In the genomic region with DNA sequence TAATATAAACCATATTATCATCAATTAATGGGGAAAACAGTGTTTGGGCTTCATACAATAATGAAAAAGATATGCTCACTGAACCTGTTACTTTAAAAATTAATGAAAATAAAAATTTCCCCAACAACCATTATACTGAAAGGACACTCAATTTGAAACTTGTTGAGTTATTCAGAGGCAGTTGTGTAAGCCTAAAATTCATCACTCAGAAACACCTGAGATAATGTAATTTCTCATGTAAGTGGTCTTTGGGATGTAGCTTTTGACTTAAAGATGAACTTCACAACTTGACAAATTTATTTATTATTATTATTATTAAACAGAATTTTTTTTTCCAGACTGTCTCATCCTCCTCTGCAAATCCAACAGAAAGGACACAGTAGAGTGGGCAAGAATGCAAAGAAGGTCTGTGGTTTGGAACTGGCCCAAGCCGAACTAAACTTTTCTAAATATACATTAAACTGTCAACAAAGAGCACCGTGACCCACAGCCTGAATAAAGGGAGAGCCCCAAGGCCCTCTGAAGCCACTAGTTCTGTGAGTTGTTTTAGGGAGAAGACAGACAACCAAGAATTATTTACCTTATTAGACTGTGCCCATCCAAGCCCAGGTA, we compare ENCODE assay signal across 10 cellular contexts. TPM values are rescaled to one million over a fixed set of nuclear protein-coding genes. Genes with fewer than 3 reads are reported as not detected.
DNase-seq lines count a peak whose midpoint lies in the region; ATAC-seq, FAIRE-seq and TF ChIP-seq lines count a peak whose summit lies in the region.
"Had no signal": no experiment of that assay in that cellular context is flagged by ENCODE, and none has a peak within 500 bp of the region (broad histone marks: within the 10 kb centered on the region; RNA-seq: fewer than 3 reads in every experiment).

No MANE protein-coding gene starts in this region.

- no peak overlapping the region for H3K4me3 ChIP-seq in OCI-LY7 (ENCODE audit: low read depth, low read length, poor library complexity, severe bottlenecking)
- H3K4me3 ChIP-seq: thoracic aorta had no signal

- TF ChIP-seq CTCF in GM13976 (IDR thresholded peaks at IDR 0.05; ENCODE audit: borderline replicate concordance, control extremely low read depth, extremely low read depth, insufficient read depth, missing control alignments): no peak
- TF ChIP-seq CTCF in GM20000 (IDR thresholded peaks at IDR 0.05; ENCODE audit: extremely low read depth, missing control alignments): no peak
- no peak for TF ChIP-seq CTCF in OCI-LY7 (conservative IDR thresholded peaks at IDR 0.05; ENCODE audit: low read length)

- H3K4me2 ChIP-seq in OCI-LY7 (ENCODE audit: low read length): no peak overlapping the region

- DNase-seq in GM13976 (ENCODE audit: low spot score) (peak; percentile 37), GM20000 (ENCODE audit: low spot score) (peak; percentile 44), RCC 7860 (ENCODE audit: low spot score) (peak; percentile 7), NCI-H1417 treated with DMSO at 0.1 percent for 48 hours (lab: John Stamatoyannopoulos, UW) (no peak), OCI-LY7 (ENCODE audit: low spot score) (no peak), GM03348 (ENCODE audit: low spot score) (no peak), NCI-H345 (lab: John Stamatoyannopoulos, UW) (no peak)
- DNase-seq: naive thymus-derived CD8-positive, alpha-beta T cell had no signal

- in situ Hi-C loops in GM13976 (cut with MboI; ENCODE audit: low sequenced_read_pairs, unreplicated experiment): no loop called here

- intact Hi-C loops in OCI-LY7 (cut with micrococcal nuclease; ENCODE audit: unreplicated experiment): no loop called here

- peak; percentile 86 for ATAC-seq in HG03039 (IDR thresholded peaks at IDR 0.05; ENCODE audit: unreplicated experiment)
- ATAC-seq: naive thymus-derived CD8-positive, alpha-beta T cell had no signal

- CTCF ChIA-PET in OCI-LY7 (lab: Charles Lee; ENCODE audit: unreplicated experiment): no interaction called here

- H3K9me3 ChIP-seq in OCI-LY7 (ENCODE audit: low read length): no peaks in the 10 kb centered on the region
- H3K9me3 ChIP-seq: thoracic aorta had no signal

- peak; percentile 32 for FAIRE-seq in RCC 7860 (lab: Jason Lieb, UNC)

- no peaks in the 10 kb centered on the region for H3K9me2 ChIP-seq in OCI-LY7 (ENCODE audit: insufficient read depth, low read length)

- no TSS peak for BruUV-seq in OCI-LY7 (replicated peaks; lab: Mats Ljungman, UMichigan)

- H3K27ac ChIP-seq in OCI-LY7 (ENCODE audit: low read depth, low read length, poor library complexity, severe bottlenecking): no peak overlapping the region
- H3K27ac ChIP-seq: thoracic aorta had no signal

- POLR2A ChIA-PET in OCI-LY7 (lab: Charles Lee): interaction anchor here (1.5 kb wide), 1 partner anchor 112 kb away, joined by 4 read pairs; no protein-coding TSS in a partner anchor

- H3K79me2 ChIP-seq in OCI-LY7 (ENCODE audit: insufficient read depth, low read depth, low read length): no peaks in the 10 kb centered on the region

- no peaks in the 10 kb centered on the region for H3K4me1 ChIP-seq in OCI-LY7 (ENCODE audit: insufficient read depth, low read length, poor library complexity, severe bottlenecking)

- no peak overlapping the region for H2AFZ ChIP-seq in OCI-LY7 (ENCODE audit: low read length)

- H4K20me1 ChIP-seq in OCI-LY7 (ENCODE audit: insufficient read depth, low read length): no peaks in the 10 kb centered on the region

- no peaks in the 10 kb centered on the region for H3K36me3 ChIP-seq in OCI-LY7 (ENCODE audit: insufficient read depth, low read length)
- H3K36me3 ChIP-seq: thoracic aorta had no signal

RNA-seq across cellular contexts. Expression of a gene that starts 32.2 kb away (rescaled TPM):
- total RNA-seq in OCI-LY7 (2014; rRNA removed; shearing (Covaris generic)): 0.23 and 0.32 TPM in 2 replicates
- total RNA-seq in OCI-LY7 (2022): 1.3 and 2.0 TPM in 2 replicates

Comparison
In these comparisons a context has a peak if more than half of its experiments do, and no peak if none do; other contexts are left out.
1. DNase-seq: peak in GM13976 (single experiment), GM20000 (single experiment) and RCC 7860 (single experiment); none in NCI-H1417 treated with DMSO at 0.1 percent for 48 hours (single experiment), OCI-LY7 (single experiment), GM03348 (single experiment) and NCI-H345 (single experiment).